Comparison of ENCODE assay signal across 1 cellular context in the genomic region with DNA sequence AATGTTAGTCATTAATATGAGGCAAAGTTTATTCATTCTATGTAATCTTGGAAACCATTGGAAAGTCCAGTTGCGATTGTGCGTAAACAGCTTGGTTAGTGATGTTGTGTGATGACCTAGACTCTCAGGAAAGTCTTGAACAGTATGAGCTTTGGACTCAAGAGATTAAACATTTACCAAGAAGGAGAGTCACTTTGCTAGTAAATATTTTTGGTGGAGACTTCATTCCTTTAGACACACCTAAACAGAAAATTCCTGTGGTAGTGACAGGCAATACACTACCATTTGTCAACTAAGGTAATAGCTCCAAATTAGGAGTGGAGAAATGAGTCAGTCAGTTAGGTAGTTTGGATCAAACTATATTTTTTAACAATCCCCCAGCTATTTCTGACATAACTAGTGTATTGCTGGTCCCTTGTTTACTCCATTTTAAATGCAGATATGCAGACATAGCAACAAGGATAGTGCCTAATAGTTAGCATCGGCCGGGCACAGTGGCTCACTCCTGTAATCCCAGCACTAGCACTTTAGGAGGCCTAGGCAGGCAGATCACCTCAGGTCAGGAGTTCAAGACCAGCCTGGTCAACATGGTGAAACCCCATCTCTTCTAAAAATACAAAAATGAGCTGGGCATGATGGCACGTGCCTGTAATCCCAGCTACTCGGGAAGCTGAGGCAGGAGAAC.
TF ChIP-seq lines count a peak whose summit lies in the region.

No MANE protein-coding gene starts in this region.

TF ChIP-seq in HepG2, 621 proteins besides CTCF, POLR2A, EP300 and RAD21 (continued from another document and continues in another):
- TF ChIP-seq, protein P1, sequence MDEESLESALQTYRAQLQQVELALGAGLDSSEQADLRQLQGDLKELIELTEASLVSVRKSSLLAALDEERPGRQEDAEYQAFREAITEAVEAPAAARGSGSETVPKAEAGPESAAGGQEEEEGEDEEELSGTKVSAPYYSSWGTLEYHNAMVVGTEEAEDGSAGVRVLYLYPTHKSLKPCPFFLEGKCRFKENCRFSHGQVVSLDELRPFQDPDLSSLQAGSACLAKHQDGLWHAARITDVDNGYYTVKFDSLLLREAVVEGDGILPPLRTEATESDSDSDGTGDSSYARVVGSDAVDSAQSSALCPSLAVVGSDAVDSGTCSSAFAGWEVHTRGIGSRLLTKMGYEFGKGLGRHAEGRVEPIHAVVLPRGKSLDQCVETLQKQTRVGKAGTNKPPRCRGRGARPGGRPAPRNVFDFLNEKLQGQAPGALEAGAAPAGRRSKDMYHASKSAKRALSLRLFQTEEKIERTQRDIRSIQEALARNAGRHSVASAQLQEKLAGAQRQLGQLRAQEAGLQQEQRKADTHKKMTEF (CRISPR knock-in tag; IDR thresholded peaks at IDR 0.05): 0 out of 2 replicates have a peak, but pooled peaks have one; percentile 28
- TF ChIP-seq MAFG (CRISPR knock-in tag; IDR thresholded peaks at IDR 0.05) (no peak), ZNF354B (CRISPR knock-in tag; IDR thresholded peaks at IDR 0.05) (no peak), KLF12 (CRISPR knock-in tag; IDR thresholded peaks at IDR 0.05; ENCODE audit: borderline replicate concordance) (no peak), PHF5A (CRISPR knock-in tag; IDR thresholded peaks at IDR 0.05; ENCODE audit: low read depth, unreplicated experiment) (no peak), FOXJ3 (CRISPR knock-in tag; IDR thresholded peaks at IDR 0.05; ENCODE audit: borderline replicate concordance) (peak; percentile 18; the same call in 1 of the 2 replicates), ZNF749 (CRISPR knock-in tag; IDR thresholded peaks at IDR 0.05; ENCODE audit: borderline replicate concordance) (no peak), HNRNPLL (IDR thresholded peaks at IDR 0.05; ENCODE audit: low read depth, low read length, poor library complexity, severe bottlenecking) (no peak), HMG20A (CRISPR knock-in tag; IDR thresholded peaks at IDR 0.05; ENCODE audit: borderline replicate concordance) (no peak), NCOR1 (IDR thresholded peaks at IDR 0.05; ENCODE audit: borderline replicate concordance, low read length) (peak; percentile 27; the same call in 1 of the 2 replicates), MIXL1 (CRISPR knock-in tag; IDR thresholded peaks at IDR 0.05) (no peak), ZNF350 (CRISPR knock-in tag; IDR thresholded peaks at IDR 0.05; ENCODE audit: borderline replicate concordance, low read depth) (no peak), ZNF644 (CRISPR knock-in tag; IDR thresholded peaks at IDR 0.05; ENCODE audit: low read depth) (0 out of 2 replicates have a peak, but pooled peaks have one; percentile 66), ZNF251 (CRISPR knock-in tag; IDR thresholded peaks at IDR 0.05) (no peak), GLI4 (CRISPR knock-in tag; IDR thresholded peaks at IDR 0.05; ENCODE audit: borderline replicate concordance) (no peak), ZNF3 (CRISPR knock-in tag; IDR thresholded peaks at IDR 0.05) (no peak), NBN (conservative IDR thresholded peaks at IDR 0.05) (no peak), ZSCAN30 (CRISPR knock-in tag; IDR thresholded peaks at IDR 0.05) (no peak), ZNF567 (CRISPR knock-in tag; IDR thresholded peaks at IDR 0.05; ENCODE audit: borderline replicate concordance) (no peak), NPAS2 (CRISPR knock-in tag; IDR thresholded peaks at IDR 0.05; ENCODE audit: borderline replicate concordance) (no peak), HNF4A (CRISPR knock-in tag; IDR thresholded peaks at IDR 0.05) (peak; percentile 75), GTF3A (CRISPR knock-in tag; conservative IDR thresholded peaks at IDR 0.05) (no peak), ZNF274 (CRISPR knock-in tag; IDR thresholded peaks at IDR 0.05) (no peak), SUZ12 (IDR thresholded peaks at IDR 0.05; ENCODE audit: low read depth, low read length) (no peak), KDM6A (CRISPR knock-in tag; IDR thresholded peaks at IDR 0.05; ENCODE audit: low read depth) (peak; percentile 30; the same call in 1 of the 2 replicates), ASH2L (IDR thresholded peaks at IDR 0.05; ENCODE audit: insufficient read length, low read depth, low read length) (peak; percentile 25), RXRB (CRISPR knock-in tag; IDR thresholded peaks at IDR 0.05; ENCODE audit: borderline replicate concordance) (0 out of 2 replicates have a peak, but pooled peaks have one; percentile 10), CHCHD3 (CRISPR knock-in tag; IDR thresholded peaks at IDR 0.05) (no peak), PAX8 (CRISPR knock-in tag; IDR thresholded peaks at IDR 0.05; ENCODE audit: borderline replicate concordance) (no peak), TARDBP (CRISPR knock-in tag; IDR thresholded peaks at IDR 0.05) (no peak)
- TF ChIP-seq, protein P2, sequence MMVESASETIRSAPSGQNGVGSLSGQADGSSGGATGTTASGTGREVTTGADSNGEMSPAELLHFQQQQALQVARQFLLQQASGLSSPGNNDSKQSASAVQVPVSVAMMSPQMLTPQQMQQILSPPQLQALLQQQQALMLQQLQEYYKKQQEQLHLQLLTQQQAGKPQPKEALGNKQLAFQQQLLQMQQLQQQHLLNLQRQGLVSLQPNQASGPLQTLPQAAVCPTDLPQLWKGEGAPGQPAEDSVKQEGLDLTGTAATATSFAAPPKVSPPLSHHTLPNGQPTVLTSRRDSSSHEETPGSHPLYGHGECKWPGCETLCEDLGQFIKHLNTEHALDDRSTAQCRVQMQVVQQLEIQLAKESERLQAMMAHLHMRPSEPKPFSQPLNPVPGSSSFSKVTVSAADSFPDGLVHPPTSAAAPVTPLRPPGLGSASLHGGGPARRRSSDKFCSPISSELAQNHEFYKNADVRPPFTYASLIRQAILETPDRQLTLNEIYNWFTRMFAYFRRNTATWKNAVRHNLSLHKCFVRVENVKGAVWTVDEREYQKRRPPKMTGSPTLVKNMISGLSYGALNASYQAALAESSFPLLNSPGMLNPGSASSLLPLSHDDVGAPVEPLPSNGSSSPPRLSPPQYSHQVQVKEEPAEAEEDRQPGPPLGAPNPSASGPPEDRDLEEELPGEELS (CRISPR knock-in tag; IDR thresholded peaks at IDR 0.05): peak; percentile 47; the same call in 1 of the 2 replicates
- TF ChIP-seq, protein P3, sequence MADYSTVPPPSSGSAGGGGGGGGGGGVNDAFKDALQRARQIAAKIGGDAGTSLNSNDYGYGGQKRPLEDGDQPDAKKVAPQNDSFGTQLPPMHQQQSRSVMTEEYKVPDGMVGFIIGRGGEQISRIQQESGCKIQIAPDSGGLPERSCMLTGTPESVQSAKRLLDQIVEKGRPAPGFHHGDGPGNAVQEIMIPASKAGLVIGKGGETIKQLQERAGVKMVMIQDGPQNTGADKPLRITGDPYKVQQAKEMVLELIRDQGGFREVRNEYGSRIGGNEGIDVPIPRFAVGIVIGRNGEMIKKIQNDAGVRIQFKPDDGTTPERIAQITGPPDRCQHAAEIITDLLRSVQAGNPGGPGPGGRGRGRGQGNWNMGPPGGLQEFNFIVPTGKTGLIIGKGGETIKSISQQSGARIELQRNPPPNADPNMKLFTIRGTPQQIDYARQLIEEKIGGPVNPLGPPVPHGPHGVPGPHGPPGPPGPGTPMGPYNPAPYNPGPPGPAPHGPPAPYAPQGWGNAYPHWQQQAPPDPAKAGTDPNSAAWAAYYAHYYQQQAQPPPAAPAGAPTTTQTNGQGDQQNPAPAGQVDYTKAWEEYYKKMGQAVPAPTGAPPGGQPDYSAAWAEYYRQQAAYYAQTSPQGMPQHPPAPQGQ (CRISPR knock-in tag; IDR thresholded peaks at IDR 0.05; ENCODE audit: borderline replicate concordance): no peak
- TF ChIP-seq, protein P4, sequence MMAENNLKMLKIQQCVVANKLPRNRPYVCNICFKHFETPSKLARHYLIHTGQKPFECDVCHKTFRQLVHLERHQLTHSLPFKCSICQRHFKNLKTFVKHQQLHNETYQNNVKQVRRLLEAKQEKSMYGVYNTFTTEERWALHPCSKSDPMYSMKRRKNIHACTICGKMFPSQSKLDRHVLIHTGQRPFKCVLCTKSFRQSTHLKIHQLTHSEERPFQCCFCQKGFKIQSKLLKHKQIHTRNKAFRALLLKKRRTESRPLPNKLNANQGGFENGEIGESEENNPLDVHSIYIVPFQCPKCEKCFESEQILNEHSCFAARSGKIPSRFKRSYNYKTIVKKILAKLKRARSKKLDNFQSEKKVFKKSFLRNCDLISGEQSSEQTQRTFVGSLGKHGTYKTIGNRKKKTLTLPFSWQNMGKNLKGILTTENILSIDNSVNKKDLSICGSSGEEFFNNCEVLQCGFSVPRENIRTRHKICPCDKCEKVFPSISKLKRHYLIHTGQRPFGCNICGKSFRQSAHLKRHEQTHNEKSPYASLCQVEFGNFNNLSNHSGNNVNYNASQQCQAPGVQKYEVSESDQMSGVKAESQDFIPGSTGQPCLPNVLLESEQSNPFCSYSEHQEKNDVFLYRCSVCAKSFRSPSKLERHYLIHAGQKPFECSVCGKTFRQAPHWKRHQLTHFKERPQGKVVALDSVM (CRISPR knock-in tag; IDR thresholded peaks at IDR 0.05): 0 out of 2 replicates have a peak, but pooled peaks have one; percentile 12
- TF ChIP-seq, protein P5, sequence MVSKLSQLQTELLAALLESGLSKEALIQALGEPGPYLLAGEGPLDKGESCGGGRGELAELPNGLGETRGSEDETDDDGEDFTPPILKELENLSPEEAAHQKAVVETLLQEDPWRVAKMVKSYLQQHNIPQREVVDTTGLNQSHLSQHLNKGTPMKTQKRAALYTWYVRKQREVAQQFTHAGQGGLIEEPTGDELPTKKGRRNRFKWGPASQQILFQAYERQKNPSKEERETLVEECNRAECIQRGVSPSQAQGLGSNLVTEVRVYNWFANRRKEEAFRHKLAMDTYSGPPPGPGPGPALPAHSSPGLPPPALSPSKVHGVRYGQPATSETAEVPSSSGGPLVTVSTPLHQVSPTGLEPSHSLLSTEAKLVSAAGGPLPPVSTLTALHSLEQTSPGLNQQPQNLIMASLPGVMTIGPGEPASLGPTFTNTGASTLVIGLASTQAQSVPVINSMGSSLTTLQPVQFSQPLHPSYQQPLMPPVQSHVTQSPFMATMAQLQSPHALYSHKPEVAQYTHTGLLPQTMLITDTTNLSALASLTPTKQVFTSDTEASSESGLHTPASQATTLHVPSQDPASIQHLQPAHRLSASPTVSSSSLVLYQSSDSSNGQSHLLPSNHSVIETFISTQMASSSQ (IDR thresholded peaks at IDR 0.05; ENCODE audit: low read depth): peak; percentile 78
- TF ChIP-seq, protein P5 (CRISPR knock-in tag; IDR thresholded peaks at IDR 0.05; ENCODE audit: borderline replicate concordance): peak; percentile 32; the same call in 1 of the 2 replicates
- TF ChIP-seq, protein P6, sequence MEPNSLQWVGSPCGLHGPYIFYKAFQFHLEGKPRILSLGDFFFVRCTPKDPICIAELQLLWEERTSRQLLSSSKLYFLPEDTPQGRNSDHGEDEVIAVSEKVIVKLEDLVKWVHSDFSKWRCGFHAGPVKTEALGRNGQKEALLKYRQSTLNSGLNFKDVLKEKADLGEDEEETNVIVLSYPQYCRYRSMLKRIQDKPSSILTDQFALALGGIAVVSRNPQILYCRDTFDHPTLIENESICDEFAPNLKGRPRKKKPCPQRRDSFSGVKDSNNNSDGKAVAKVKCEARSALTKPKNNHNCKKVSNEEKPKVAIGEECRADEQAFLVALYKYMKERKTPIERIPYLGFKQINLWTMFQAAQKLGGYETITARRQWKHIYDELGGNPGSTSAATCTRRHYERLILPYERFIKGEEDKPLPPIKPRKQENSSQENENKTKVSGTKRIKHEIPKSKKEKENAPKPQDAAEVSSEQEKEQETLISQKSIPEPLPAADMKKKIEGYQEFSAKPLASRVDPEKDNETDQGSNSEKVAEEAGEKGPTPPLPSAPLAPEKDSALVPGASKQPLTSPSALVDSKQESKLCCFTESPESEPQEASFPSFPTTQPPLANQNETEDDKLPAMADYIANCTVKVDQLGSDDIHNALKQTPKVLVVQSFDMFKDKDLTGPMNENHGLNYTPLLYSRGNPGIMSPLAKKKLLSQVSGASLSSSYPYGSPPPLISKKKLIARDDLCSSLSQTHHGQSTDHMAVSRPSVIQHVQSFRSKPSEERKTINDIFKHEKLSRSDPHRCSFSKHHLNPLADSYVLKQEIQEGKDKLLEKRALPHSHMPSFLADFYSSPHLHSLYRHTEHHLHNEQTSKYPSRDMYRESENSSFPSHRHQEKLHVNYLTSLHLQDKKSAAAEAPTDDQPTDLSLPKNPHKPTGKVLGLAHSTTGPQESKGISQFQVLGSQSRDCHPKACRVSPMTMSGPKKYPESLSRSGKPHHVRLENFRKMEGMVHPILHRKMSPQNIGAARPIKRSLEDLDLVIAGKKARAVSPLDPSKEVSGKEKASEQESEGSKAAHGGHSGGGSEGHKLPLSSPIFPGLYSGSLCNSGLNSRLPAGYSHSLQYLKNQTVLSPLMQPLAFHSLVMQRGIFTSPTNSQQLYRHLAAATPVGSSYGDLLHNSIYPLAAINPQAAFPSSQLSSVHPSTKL (CRISPR knock-in tag; IDR thresholded peaks at IDR 0.05): peak; percentile 62
- TF ChIP-seq, protein P7, sequence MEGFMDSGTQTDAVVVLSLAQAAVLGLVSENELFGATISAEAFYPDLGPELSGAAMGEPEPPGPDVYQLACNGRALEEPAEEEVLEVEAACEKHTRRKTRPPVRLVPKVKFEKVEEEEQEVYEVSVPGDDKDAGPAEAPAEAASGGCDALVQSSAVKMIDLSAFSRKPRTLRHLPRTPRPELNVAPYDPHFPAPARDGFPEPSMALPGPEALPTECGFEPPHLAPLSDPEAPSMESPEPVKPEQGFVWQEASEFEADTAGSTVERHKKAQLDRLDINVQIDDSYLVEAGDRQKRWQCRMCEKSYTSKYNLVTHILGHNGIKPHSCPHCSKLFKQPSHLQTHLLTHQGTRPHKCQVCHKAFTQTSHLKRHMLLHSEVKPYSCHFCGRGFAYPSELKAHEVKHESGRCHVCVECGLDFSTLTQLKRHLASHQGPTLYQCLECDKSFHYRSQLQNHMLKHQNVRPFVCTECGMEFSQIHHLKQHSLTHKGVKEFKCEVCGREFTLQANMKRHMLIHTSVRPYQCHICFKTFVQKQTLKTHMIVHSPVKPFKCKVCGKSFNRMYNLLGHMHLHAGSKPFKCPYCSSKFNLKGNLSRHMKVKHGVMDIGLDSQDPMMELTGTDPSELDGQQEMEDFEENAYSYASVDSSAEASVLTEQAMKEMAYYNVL (CRISPR knock-in tag; IDR thresholded peaks at IDR 0.05; ENCODE audit: borderline replicate concordance): no peak
